ENCODE assay signal across 1 cellular context in genomic region chr16:3212567-3212966, GRCh38.
TF ChIP-seq lines count a peak whose summit lies in the region.

No MANE protein-coding gene starts in this region.

TF ChIP-seq in HEK293, 187 proteins besides CTCF, POLR2A, EP300 and RAD21 (continued from another document):
- TF ChIP-seq, protein P1, sequence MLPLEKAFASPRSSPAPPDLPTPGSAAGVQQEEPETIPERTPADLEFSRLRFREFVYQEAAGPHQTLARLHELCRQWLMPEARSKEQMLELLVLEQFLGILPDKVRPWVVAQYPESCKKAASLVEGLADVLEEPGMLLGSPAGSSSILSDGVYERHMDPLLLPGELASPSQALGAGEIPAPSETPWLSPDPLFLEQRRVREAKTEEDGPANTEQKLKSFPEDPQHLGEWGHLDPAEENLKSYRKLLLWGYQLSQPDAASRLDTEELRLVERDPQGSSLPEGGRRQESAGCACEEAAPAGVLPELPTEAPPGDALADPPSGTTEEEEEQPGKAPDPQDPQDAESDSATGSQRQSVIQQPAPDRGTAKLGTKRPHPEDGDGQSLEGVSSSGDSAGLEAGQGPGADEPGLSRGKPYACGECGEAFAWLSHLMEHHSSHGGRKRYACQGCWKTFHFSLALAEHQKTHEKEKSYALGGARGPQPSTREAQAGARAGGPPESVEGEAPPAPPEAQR (tag by site-specific recombination; IDR thresholded peaks at IDR 0.05) = no peak
- no peak for TF ChIP-seq PRDM10 (tag by site-specific recombination; IDR thresholded peaks at IDR 0.05)
- TF ChIP-seq MEIS1 (CRISPR knock-in tag; IDR thresholded peaks at IDR 0.05; ENCODE audit: borderline replicate concordance) = no peak
- no peak for TF ChIP-seq ZSCAN16 (tag by site-specific recombination; IDR thresholded peaks at IDR 0.05)
- peak; percentile 95 for TF ChIP-seq ZNF10 (tag by site-specific recombination; IDR thresholded peaks at IDR 0.05)
- TF ChIP-seq ZNF114 (tag by site-specific recombination; IDR thresholded peaks at IDR 0.05) = no peak
